Comparison of ENCODE assay signal across 8 cellular contexts in genomic region chr16:89410794-89411309, GRCh38.
DNase-seq lines count a peak whose midpoint lies in the region; ATAC-seq and TF ChIP-seq lines count a peak whose summit lies in the region.

No MANE protein-coding gene starts in this region.

- peaks cover 22% of the 10 kb centered on the region for H3K4me1 ChIP-seq in foreskin keratinocyte

- H3K4me3 Mint-ChIP-seq in activated T-cell treated with anti-CD3 and anti-CD28 coated beads, Interleukin-2, amount 50 U/mL, for 24 hours, result peak overlapping the region; percentile 6
- no peak overlapping the region for H3K4me3 Mint-ChIP-seq in activated CD8-positive, alpha-beta T cell treated with anti-CD3 and anti-CD28 coated beads, Interleukin-2, amount 10 ng/mL, durations not matched to agents 7 days and 5 days
- no peak overlapping the region for H3K4me3 Mint-ChIP-seq in progenitor cell of endocrine pancreas (ENCODE audit: low read depth)

- peak; percentile 20 for ATAC-seq in activated CD8-positive, alpha-beta T cell treated with anti-CD3 and anti-CD28 coated beads, Interleukin-2, amount 10 ng/mL, durations not matched to agents 7 days and 5 days
- ATAC-seq in foreskin keratinocyte (peak; percentile 50), GM21723 (IDR thresholded peaks at IDR 0.05; ENCODE audit: unreplicated experiment) (no peak), GM19023 (IDR thresholded peaks at IDR 0.05; ENCODE audit: unreplicated experiment) (no peak)

- peaks cover 86% of the 10 kb centered on the region for H3K4me1 Mint-ChIP-seq in activated T-cell treated with anti-CD3 and anti-CD28 coated beads, Interleukin-2, amount 50 U/mL, for 24 hours (ENCODE audit: low read depth)
- H3K4me1 Mint-ChIP-seq in activated CD8-positive, alpha-beta T cell treated with anti-CD3 and anti-CD28 coated beads, Interleukin-2, amount 10 ng/mL, durations not matched to agents 7 days and 5 days (ENCODE audit: low read depth), result peaks cover 83% of the 10 kb centered on the region
- H3K4me1 Mint-ChIP-seq in progenitor cell of endocrine pancreas (ENCODE audit: low read depth), result peaks cover 57% of the 10 kb centered on the region

- H3K27ac ChIP-seq in foreskin keratinocyte, result no peak overlapping the region

- H3K27ac Mint-ChIP-seq in activated T-cell treated with anti-CD3 and anti-CD28 coated beads, Interleukin-2, amount 50 U/mL, for 24 hours, result peak overlapping the region; percentile 87
- H3K27ac Mint-ChIP-seq in activated CD8-positive, alpha-beta T cell treated with anti-CD3 and anti-CD28 coated beads, Interleukin-2, amount 10 ng/mL, durations not matched to agents 7 days and 5 days, result peak overlapping the region; percentile 83
- peak overlapping the region; percentile 44 for H3K27ac Mint-ChIP-seq in progenitor cell of endocrine pancreas

- no peaks in the 10 kb centered on the region for H3K27me3 Mint-ChIP-seq in activated T-cell treated with anti-CD3 and anti-CD28 coated beads, Interleukin-2, amount 50 U/mL, for 24 hours
- no peaks in the 10 kb centered on the region for H3K27me3 Mint-ChIP-seq in activated CD8-positive, alpha-beta T cell treated with anti-CD3 and anti-CD28 coated beads, Interleukin-2, amount 10 ng/mL, durations not matched to agents 7 days and 5 days (ENCODE audit: low read depth)
- no peaks in the 10 kb centered on the region for H3K27me3 Mint-ChIP-seq in progenitor cell of endocrine pancreas

- DNase-seq in activated T-cell treated with anti-CD3 and anti-CD28 coated beads, Interleukin-2, amount 50 U/mL, for 24 hours, result no peak
- DNase-seq in activated T-cell treated with anti-CD3 and anti-CD28 coated beads, Interleukin-2, amount 50 U/mL, for 1 hour, result no peak
- DNase-seq in activated CD8-positive, alpha-beta T cell treated with anti-CD3 and anti-CD28 coated beads, Interleukin-2, amount 10 ng/mL, durations not matched to agents 7 days and 5 days, result peak; percentile 48
- DNase-seq in foreskin keratinocyte, result peak in 1 of 2 donors; percentile 45
- DNase-seq in progenitor cell of endocrine pancreas (ENCODE audit: low spot score, unreplicated experiment), result no peak
- no peak for DNase-seq in OCI-M1 (lab: John Stamatoyannopoulos, UW)

- POLR2A ChIA-PET in activated CD8-positive, alpha-beta T cell treated with anti-CD3 and anti-CD28 coated beads, Interleukin-2, amount 10 ng/mL, durations not matched to agents 7 days and 5 days (lab: Charles Lee), result interaction anchor here (0.6 to 0.7 kb wide), 3 partner anchors 25 to 314 kb away, joined by 3 read pairs; no protein-coding TSS in a partner anchor

- TF ChIP-seq CTCF in foreskin keratinocyte (conservative IDR thresholded peaks at IDR 0.05) (no peak), progenitor cell of endocrine pancreas (IDR thresholded peaks at IDR 0.05; ENCODE audit: unreplicated experiment) (no peak)

- CTCF ChIA-PET in activated CD8-positive, alpha-beta T cell treated with anti-CD3 and anti-CD28 coated beads, Interleukin-2, amount 10 ng/mL, durations not matched to agents 7 days and 5 days (lab: Charles Lee), result interaction anchor here (0.9 to 1.7 kb wide), 6 partner anchors 10 to 78 kb away, joined by 3 to 7 read pairs (median 4); no protein-coding TSS in a partner anchor

- peaks cover 29% of the 10 kb centered on the region for H3K36me3 Mint-ChIP-seq in activated T-cell treated with anti-CD3 and anti-CD28 coated beads, Interleukin-2, amount 50 U/mL, for 24 hours (ENCODE audit: low read depth)
- peaks cover 15% of the 10 kb centered on the region for H3K36me3 Mint-ChIP-seq in activated CD8-positive, alpha-beta T cell treated with anti-CD3 and anti-CD28 coated beads, Interleukin-2, amount 10 ng/mL, durations not matched to agents 7 days and 5 days (ENCODE audit: low read depth)
- no peaks in the 10 kb centered on the region for H3K36me3 Mint-ChIP-seq in progenitor cell of endocrine pancreas (ENCODE audit: insufficient read depth)

- H3K27me3 ChIP-seq in foreskin keratinocyte, result no peaks in the 10 kb centered on the region

- no peaks in the 10 kb centered on the region for H3K9me3 Mint-ChIP-seq in activated T-cell treated with anti-CD3 and anti-CD28 coated beads, Interleukin-2, amount 50 U/mL, for 24 hours
- no peaks in the 10 kb centered on the region for H3K9me3 Mint-ChIP-seq in activated CD8-positive, alpha-beta T cell treated with anti-CD3 and anti-CD28 coated beads, Interleukin-2, amount 10 ng/mL, durations not matched to agents 7 days and 5 days (ENCODE audit: insufficient read depth)
- no peaks in the 10 kb centered on the region for H3K9me3 Mint-ChIP-seq in progenitor cell of endocrine pancreas (ENCODE audit: low read depth)

Comparison
In these comparisons a context has a peak if more than half of its experiments do, and no peak if none do; other contexts are left out.
1. ATAC-seq: peak in activated CD8-positive, alpha-beta T cell treated with anti-CD3 and anti-CD28 coated beads, Interleukin-2, amount 10 ng/mL, durations not matched to agents 7 days and 5 days (single experiment) and foreskin keratinocyte (single experiment); none in GM21723 (single experiment) and GM19023 (single experiment).
2. Peak in every context shown above with its lines, with median percentiles within 50 percentile points of each other: H3K27ac Mint-ChIP-seq.